ENCODE assay signal across 17 cellular contexts in genomic region chr6:142246960-142247359, GRCh38. TPM values are rescaled to one million over a fixed set of nuclear protein-coding genes. Genes with fewer than 3 reads are reported as not detected.
DNase-seq lines count a peak whose midpoint lies in the region; ATAC-seq lines count a peak whose summit lies in the region.
"Had no signal": no experiment of that assay in that cellular context is flagged by ENCODE, and none has a peak within 500 bp of the region (broad histone marks: within the 10 kb centered on the region; RNA-seq: fewer than 3 reads in every experiment).

No MANE protein-coding gene starts in this region.

- no peak overlapping the region for H3K4me3 Mint-ChIP-seq in stimulated activated memory B cell treated with anti-CD40 and anti-IgM and Interleukin-4, amounts not matched to agents 10 μg/mL and 1 μg/mL and 100 μg/mL, for 72 hours
- H3K4me3 Mint-ChIP-seq in activated T-cell treated with anti-CD3 and anti-CD28 coated beads, Interleukin-2, amount 50 U/mL, for 72 hours, result no peak overlapping the region
- H3K4me3 Mint-ChIP-seq: central memory CD8-positive, alpha-beta T cell; stimulated activated naive CD8-positive, alpha-beta T cell treated with anti-CD3 and anti-CD28 coated beads, Interleukin-15, Interleukin-2, amounts not matched to agents 100 ng/mL and 50 ng/mL, for 24 hours had no signal

- no peak overlapping the region for H3K27ac Mint-ChIP-seq in stimulated activated memory B cell treated with anti-CD40 and anti-IgM and Interleukin-4, amounts not matched to agents 10 μg/mL and 1 μg/mL and 100 μg/mL, for 72 hours
- H3K27ac Mint-ChIP-seq in activated T-cell treated with anti-CD3 and anti-CD28 coated beads, Interleukin-2, amount 50 U/mL, for 72 hours, result no peak overlapping the region
- H3K27ac Mint-ChIP-seq: stimulated activated naive CD8-positive, alpha-beta T cell treated with anti-CD3 and anti-CD28 coated beads, Interleukin-15, Interleukin-2, amounts not matched to agents 100 ng/mL and 50 ng/mL, for 24 hours had no signal

- H3K36me3 Mint-ChIP-seq in stimulated activated memory B cell treated with anti-CD40 and anti-IgM and Interleukin-4, amounts not matched to agents 10 μg/mL and 1 μg/mL and 100 μg/mL, for 72 hours, result no peaks in the 10 kb centered on the region
- no peaks in the 10 kb centered on the region for H3K36me3 Mint-ChIP-seq in activated T-cell treated with anti-CD3 and anti-CD28 coated beads, Interleukin-2, amount 50 U/mL, for 72 hours (ENCODE audit: insufficient read depth in 2 of 2)

- no peaks in the 10 kb centered on the region for H3K9me3 Mint-ChIP-seq in stimulated activated memory B cell treated with anti-CD40 and anti-IgM and Interleukin-4, amounts not matched to agents 10 μg/mL and 1 μg/mL and 100 μg/mL, for 72 hours
- no peaks in the 10 kb centered on the region for H3K9me3 Mint-ChIP-seq in activated T-cell treated with anti-CD3 and anti-CD28 coated beads, Interleukin-2, amount 50 U/mL, for 72 hours
- H3K9me3 Mint-ChIP-seq: central memory CD8-positive, alpha-beta T cell; stimulated activated naive CD8-positive, alpha-beta T cell treated with anti-CD3 and anti-CD28 coated beads, Interleukin-15, Interleukin-2, amounts not matched to agents 100 ng/mL and 50 ng/mL, for 24 hours had no signal

- H3K27me3 Mint-ChIP-seq in stimulated activated memory B cell treated with anti-CD40 and anti-IgM and Interleukin-4, amounts not matched to agents 10 μg/mL and 1 μg/mL and 100 μg/mL, for 72 hours, result peaks cover 7% of the 10 kb centered on the region
- no peaks in the 10 kb centered on the region for H3K27me3 Mint-ChIP-seq in activated T-cell treated with anti-CD3 and anti-CD28 coated beads, Interleukin-2, amount 50 U/mL, for 72 hours (ENCODE audit: low read depth)
- H3K27me3 Mint-ChIP-seq: stimulated activated naive CD8-positive, alpha-beta T cell treated with anti-CD3 and anti-CD28 coated beads, Interleukin-15, Interleukin-2, amounts not matched to agents 100 ng/mL and 50 ng/mL, for 24 hours had no signal

- DNase-seq in NCI-H2196 (lab: John Stamatoyannopoulos, UW; ENCODE audit: unreplicated experiment) (no peak), Ammon's horn (ENCODE audit: low spot score) (no peak)
- DNase-seq in activated T-cell treated with anti-CD3 and anti-CD28 coated beads, Interleukin-2, amount 50 U/mL, for 72 hours, result no peak
- DNase-seq: activated CD4-positive, alpha-beta T cell treated with anti-CD3 and anti-CD28 coated beads, Interleukin-2, amount 50 U/mL, for 48 hours; BE2C; foreskin melanocyte; left ventricle myocardium inferior; NCI-H1694; NCI-H524; posterior cingulate gyrus; SK-N-SH had no signal

- ATAC-seq in GM18870 (IDR thresholded peaks at IDR 0.05; ENCODE audit: unreplicated experiment) (peak; percentile 94), GM21529 (IDR thresholded peaks at IDR 0.05; ENCODE audit: unreplicated experiment) (peak; percentile 92), HG02981 (IDR thresholded peaks at IDR 0.05; ENCODE audit: unreplicated experiment) (peak; percentile 50)
- ATAC-seq in stimulated activated memory B cell treated with anti-CD40 and anti-IgM and Interleukin-4, amounts not matched to agents 10 μg/mL and 1 μg/mL and 100 μg/mL, for 72 hours, result peak; percentile 21
- no peak for ATAC-seq in activated T-cell treated with anti-CD3 and anti-CD28 coated beads, Interleukin-2, amount 50 U/mL, for 72 hours (replicated peaks in 1 of 2)

- no peaks in the 10 kb centered on the region for H3K4me1 Mint-ChIP-seq in stimulated activated memory B cell treated with anti-CD40 and anti-IgM and Interleukin-4, amounts not matched to agents 10 μg/mL and 1 μg/mL and 100 μg/mL, for 72 hours
- H3K4me1 Mint-ChIP-seq in activated T-cell treated with anti-CD3 and anti-CD28 coated beads, Interleukin-2, amount 50 U/mL, for 72 hours (ENCODE audit: low read depth), result no peaks in the 10 kb centered on the region
- H3K4me1 Mint-ChIP-seq: central memory CD8-positive, alpha-beta T cell had no signal

RNA-seq across cellular contexts. Expression of gene ADGRG6, which starts 54.8 kb away (rescaled TPM):
- total RNA-seq in activated T-cell treated with anti-CD3 and anti-CD28 coated beads, Interleukin-2, amount 50 U/mL, for 72 hours, result 1 to 10 TPM in 1 of 2 donors, under 1 TPM in 1; 0.74 to 1.5 TPM

Comparison
In these comparisons a context has a peak if more than half of its experiments do, and no peak if none do; other contexts are left out.
1. ATAC-seq: peak in GM18870 (single experiment), GM21529 (single experiment), HG02981 (single experiment) and stimulated activated memory B cell treated with anti-CD40 and anti-IgM and Interleukin-4, amounts not matched to agents 10 μg/mL and 1 μg/mL and 100 μg/mL, for 72 hours (single experiment); none in activated T-cell treated with anti-CD3 and anti-CD28 coated beads, Interleukin-2, amount 50 U/mL, for 72 hours (0 of 2).